9 cellular contexts compared by ENCODE assay signal in genomic region chr21:38989745-38990423, GRCh38.
A peak's percentile ranks its signal among the peaks of the same experiment; 100 is the strongest.
DNase-seq lines count a peak whose midpoint lies in the region; ATAC-seq and TF ChIP-seq lines count a peak whose summit lies in the region.
"Had no signal": no experiment of that assay in that cellular context is flagged by ENCODE, and none has a peak within 500 bp of the region (broad histone marks: within the 10 kb centered on the region; RNA-seq: fewer than 3 reads in every experiment).

No MANE protein-coding gene starts in this region.

- peak overlapping the region; percentile 18 for H3K9ac ChIP-seq in NT2/D1 (ENCODE audit: insufficient read length, low read depth)

- H3K9me3 Mint-ChIP-seq in naive thymus-derived CD4-positive, alpha-beta T cell = no peaks in the 10 kb centered on the region

- H3K9me3 ChIP-seq in NT2/D1 (ENCODE audit: insufficient read depth, low read length) = no peaks in the 10 kb centered on the region
- no peaks in the 10 kb centered on the region for H3K9me3 ChIP-seq in psoas muscle
- H3K9me3 ChIP-seq in naive thymus-derived CD4-positive, alpha-beta T cell (ENCODE audit: control insufficient read depth in 2 of 3, low read length in 3 of 3) = no peaks in the 10 kb centered on the region

- peaks cover 4 to 56% (median 36%) of the 10 kb centered on the region in 5 donors for H3K27me3 Mint-ChIP-seq in naive thymus-derived CD4-positive, alpha-beta T cell

- peaks cover 25% of the 10 kb centered on the region for H3K27me3 ChIP-seq in NT2/D1 (ENCODE audit: insufficient read depth, insufficient read length)
- H3K27me3 ChIP-seq in psoas muscle (ENCODE audit: insufficient read depth in 3 of 3, low read length in 2 of 3) = no peaks in the 10 kb centered on the region
- peaks cover 0 to 7% of the 10 kb centered on the region in 2 donors for H3K27me3 ChIP-seq in naive thymus-derived CD4-positive, alpha-beta T cell (ENCODE audit: control insufficient read depth in 2 of 2, insufficient read depth in 2 of 2, low read length in 2 of 2)

- no peaks in the 10 kb centered on the region for H3K36me3 ChIP-seq in NT2/D1 (ENCODE audit: insufficient read depth, insufficient read length, low read length)
- no peaks in the 10 kb centered on the region for H3K36me3 ChIP-seq in psoas muscle (ENCODE audit: insufficient read depth in 1 of 2, low read depth in 1 of 2)
- no peaks in the 10 kb centered on the region for H3K36me3 ChIP-seq in naive thymus-derived CD4-positive, alpha-beta T cell (ENCODE audit: control insufficient read depth in 2 of 3, insufficient read depth in 3 of 3, low read length in 3 of 3)

- H3K4me3 ChIP-seq in NT2/D1 (ENCODE audit: insufficient read length, low read depth) (no peak overlapping the region), fibroblast of mammary gland (ENCODE audit: control insufficient read depth, low read depth, low read length) (no peak overlapping the region), psoas muscle (peak overlapping the region; percentile 29)
- H3K4me3 ChIP-seq in naive thymus-derived CD4-positive, alpha-beta T cell (ENCODE audit: low read length) = no peak overlapping the region

- H3K27ac Mint-ChIP-seq in naive thymus-derived CD4-positive, alpha-beta T cell = no peak overlapping the region

- H3K4me1 Mint-ChIP-seq in naive thymus-derived CD4-positive, alpha-beta T cell = peaks cover 8 to 23% (median 12%) of the 10 kb centered on the region in 7 donors

- H3K4me3 Mint-ChIP-seq in naive thymus-derived CD4-positive, alpha-beta T cell = no peak overlapping the region

- peak overlapping the region; percentile 73 for H3K27ac ChIP-seq in psoas muscle
- no peak overlapping the region for H3K27ac ChIP-seq in naive thymus-derived CD4-positive, alpha-beta T cell (ENCODE audit: low read depth, low read length)

- CTCF ChIA-PET in naive thymus-derived CD4-positive, alpha-beta T cell (lab: Charles Lee) = no interaction called here

- no peak for TF ChIP-seq CTCF in fibroblast of mammary gland (conservative IDR thresholded peaks at IDR 0.05; ENCODE audit: control insufficient read depth, insufficient read depth, low read depth, low read length)
- TF ChIP-seq CTCF in psoas muscle (IDR thresholded peaks at IDR 0.05) = no peak

- peaks cover 0 to 4% (median 0%) of the 10 kb centered on the region in 5 donors for H3K36me3 Mint-ChIP-seq in naive thymus-derived CD4-positive, alpha-beta T cell

- peak; percentile 47 for DNase-seq in GM03348 (ENCODE audit: low spot score)
- DNase-seq in NT2/D1 (ENCODE audit: low read depth, low spot score) = no peak
- peak; percentile 92 for DNase-seq in fibroblast of mammary gland (ENCODE audit: low read depth)
- peak; percentile 33 to 69 for DNase-seq in psoas muscle
- DNase-seq in naive thymus-derived CD4-positive, alpha-beta T cell = no peak
- DNase-seq in GM19240 (ENCODE audit: insufficient read length, low spot score) = no peak
- DNase-seq: NCI-H1436 had no signal

- POLR2A ChIA-PET in naive thymus-derived CD4-positive, alpha-beta T cell (lab: Charles Lee) = interaction anchor here (0.7 kb wide), 1 partner anchor 181 kb away, joined by 4 read pairs; no protein-coding TSS in a partner anchor

- WGBS in psoas muscle, 3 donors = 8 to 13% (median 9%) methylated on average over 17 of the region's 17 CpGs

- peaks cover 20% of the 10 kb centered on the region for H3K4me1 ChIP-seq in NT2/D1 (ENCODE audit: insufficient read depth, insufficient read length)
- peaks cover 78% of the 10 kb centered on the region for H3K4me1 ChIP-seq in psoas muscle
- no peaks in the 10 kb centered on the region for H3K4me1 ChIP-seq in naive thymus-derived CD4-positive, alpha-beta T cell (ENCODE audit: control insufficient read depth in 2 of 2, insufficient read depth in 2 of 2, low read length in 2 of 2)

- ATAC-seq in psoas muscle = peak; percentile 76 to 81 (median 80)
- no peak for ATAC-seq in naive thymus-derived CD4-positive, alpha-beta T cell
- no peak for ATAC-seq in HG03108 (IDR thresholded peaks at IDR 0.05; ENCODE audit: unreplicated experiment)
- ATAC-seq in HG03342 (IDR thresholded peaks at IDR 0.05; ENCODE audit: unreplicated experiment) = no peak

- intact Hi-C loops in psoas muscle (cut with DNase I) = loop anchor here (5.0 to 10.0 kb wide), 6 partner anchors 63 to 185 kb away; partner anchors contain the start of gene ETS2 (in 2 of the 2)
- intact Hi-C loops in naive thymus-derived CD4-positive, alpha-beta T cell (cut with micrococcal nuclease) = no loop called here

Comparison
In these comparisons a context has a peak if more than half of its experiments do, and no peak if none do; other contexts are left out.
1. DNase-seq: peak in GM03348 (single experiment), fibroblast of mammary gland (single experiment) and psoas muscle (2 of 2); none in NT2/D1 (single experiment), naive thymus-derived CD4-positive, alpha-beta T cell (0 of 9) and GM19240 (single experiment).
2. ATAC-seq: peak in psoas muscle (4 of 4); none in naive thymus-derived CD4-positive, alpha-beta T cell (single experiment), HG03108 (single experiment) and HG03342 (single experiment).
3. intact Hi-C loops: an anchor here in psoas muscle (5.0 to 10.0 kb wide); none called in naive thymus-derived CD4-positive, alpha-beta T cell.